In genomic region chr3:38141952-38142273, GRCh38 we compare ENCODE assay signal across 18 cellular contexts. TPM values are rescaled to one million over a fixed set of nuclear protein-coding genes. Genes with fewer than 3 reads are reported as not detected.
DNase-seq lines count a peak whose midpoint lies in the region; ATAC-seq and TF ChIP-seq lines count a peak whose summit lies in the region.
"Had no signal": no experiment of that assay in that cellular context is flagged by ENCODE, and none has a peak within 500 bp of the region (broad histone marks: within the 10 kb centered on the region; RNA-seq: fewer than 3 reads in every experiment).

No MANE protein-coding gene starts in this region.

- H4K8ac ChIP-seq in neuronal stem cell (ENCODE audit: low read depth, low read length) (no peak overlapping the region), H9 (replicated peaks; ENCODE audit: insufficient read length, low read depth, low read length) (no peak overlapping the region)

- no peak overlapping the region for H3K4me3 ChIP-seq in neuronal stem cell (ENCODE audit: low read length in 2 of 2)
- H3K4me3 ChIP-seq: heart left ventricle, SK-N-MC had no signal

- no peak overlapping the region for H3K27ac ChIP-seq in neuronal stem cell (replicated peaks; ENCODE audit: low read length)
- H3K27ac ChIP-seq in H9 (ENCODE audit: insufficient read length, low read depth, low read length) = no peak overlapping the region
- H3K27ac ChIP-seq: heart left ventricle, SK-N-MC had no signal

- H4K91ac ChIP-seq in neuronal stem cell (ENCODE audit: low read depth, low read length, poor library complexity) (no peak overlapping the region), H9 (ENCODE audit: insufficient read length, low read depth, low read length) (no peak overlapping the region)

- H2BK15ac ChIP-seq in neuronal stem cell (ENCODE audit: low read length) (no peak overlapping the region), H9 (ENCODE audit: low read depth, low read length) (no peak overlapping the region)

- H2BK120ac ChIP-seq in neuronal stem cell (ENCODE audit: low read depth, low read length) = no peak overlapping the region
- H2BK120ac ChIP-seq in H9 (ENCODE audit: low read depth, low read length, poor library complexity, severe bottlenecking) = no peak overlapping the region

- peaks cover 3 to 16% of the 10 kb centered on the region in 2 donors for H3K4me1 ChIP-seq in neuronal stem cell (ENCODE audit: control insufficient read depth in 2 of 2, insufficient read depth in 1 of 2, low read depth in 1 of 2, low read length in 2 of 2)
- peaks cover 8% of the 10 kb centered on the region; the same call in 1 of the 2 replicates for H3K4me1 ChIP-seq in H9 (ENCODE audit: insufficient read depth, low read length)

- H3K9me3 ChIP-seq in neuronal stem cell (replicated peaks in 1 of 2; ENCODE audit: control insufficient read depth in 2 of 2, insufficient read depth in 1 of 2, low read depth in 1 of 2, low read length in 2 of 2) = peaks cover 2 to 3% of the 10 kb centered on the region in 2 donors
- no peaks in the 10 kb centered on the region for H3K9me3 ChIP-seq in H9 (ENCODE audit: control insufficient read depth, low read depth, low read length)

- CTCF ChIA-PET in activated CD4-positive, alpha-beta T cell treated with anti-CD3 and anti-CD28 coated beads, Interleukin-2, amount 10 ng/mL, durations not matched to agents 7 days and 5 days (lab: Charles Lee) = interaction anchor here (0.8 to 1.7 kb wide), 5 partner anchors 10 to 39 kb away, joined by 3 to 4 read pairs (median 3); partner anchors contain the start of gene OXSR1

- POLR2A ChIA-PET in activated CD4-positive, alpha-beta T cell treated with anti-CD3 and anti-CD28 coated beads, Interleukin-2, amount 10 ng/mL, durations not matched to agents 7 days and 5 days (lab: Charles Lee) = interaction anchor here (1.2 kb wide), 1 partner anchor 23 kb away, joined by 3 read pairs; the partner anchor contains the start of gene OXSR1

- peak overlapping the region; percentile 42 for H3K27ac Mint-ChIP-seq in activated CD4-positive, alpha-beta T cell treated with anti-CD3 and anti-CD28 coated beads, Interleukin-2, amount 10 ng/mL, durations not matched to agents 7 days and 5 days
- H3K27ac Mint-ChIP-seq in central memory CD8-positive, alpha-beta T cell (ENCODE audit: low read depth) = peak overlapping the region; percentile 64
- H3K27ac Mint-ChIP-seq in H9 = peak overlapping the region in 1 of 3 experiments; percentile 55; a peak in 1 of 7 replicates

- no peak overlapping the region for H3K9ac ChIP-seq in neuronal stem cell (ENCODE audit: low read depth, low read length, poor library complexity)
- no peak overlapping the region for H3K9ac ChIP-seq in H9 (ENCODE audit: extremely low read depth, insufficient read length, low read length)

- H3K14ac ChIP-seq in neuronal stem cell (ENCODE audit: low read length) = no peak overlapping the region
- H3K14ac ChIP-seq in H9 (ENCODE audit: insufficient read depth, low read length) = no peak overlapping the region

- H3K18ac ChIP-seq in neuronal stem cell (ENCODE audit: low read length) (no peak overlapping the region), H9 (ENCODE audit: insufficient read length, low read depth, low read length) (no peak overlapping the region)

- H4K5ac ChIP-seq in H9 (ENCODE audit: insufficient read length, low read depth, low read length) = no peak overlapping the region

- peaks cover 41% of the 10 kb centered on the region for H3K4me1 Mint-ChIP-seq in activated CD4-positive, alpha-beta T cell treated with anti-CD3 and anti-CD28 coated beads, Interleukin-2, amount 10 ng/mL, durations not matched to agents 7 days and 5 days
- H3K4me1 Mint-ChIP-seq in central memory CD8-positive, alpha-beta T cell = peaks cover 44% of the 10 kb centered on the region
- peaks cover 23 to 27% of the 10 kb centered on the region in 2 experiments for H3K4me1 Mint-ChIP-seq in H9

- no peak overlapping the region for H3K56ac ChIP-seq in H9 (ENCODE audit: insufficient read length, low read depth, low read length)

- no peak overlapping the region for H3T11ph ChIP-seq in H9 (ENCODE audit: low read length)

- peak overlapping the region; percentile 27 for H3K23ac ChIP-seq in neuronal stem cell (ENCODE audit: low read depth, low read length, poor library complexity)
- H3K23ac ChIP-seq in H9 (ENCODE audit: insufficient read length, low read depth, low read length) = no peak overlapping the region

- no peak overlapping the region for H3K4ac ChIP-seq in neuronal stem cell (ENCODE audit: low read length)
- no peak overlapping the region for H3K4ac ChIP-seq in H9 (ENCODE audit: low read depth, low read length)

- no peak for TF ChIP-seq CTCF in H9 (conservative IDR thresholded peaks at IDR 0.05)

- no peak for DNase-seq in activated CD4-positive, alpha-beta T cell treated with anti-CD3 and anti-CD28 coated beads, Interleukin-2, amount 10 ng/mL, durations not matched to agents 7 days and 5 days
- DNase-seq in activated CD4-positive, alpha-beta T cell treated with anti-CD3 and anti-CD28 coated beads, Interleukin-2, amount 50 U/mL, for 1 hour = no peak
- DNase-seq in ELR (ENCODE audit: low read depth) (peak; percentile 31), neuronal stem cell (ENCODE audit: low spot score) (no peak), H9 (no peak), NCI-H345 treated with DMSO at 0.1 percent for 48 hours (lab: John Stamatoyannopoulos, UW; ENCODE audit: unreplicated experiment) (no peak), NCI-H1105 treated with DMSO at 0.1 percent for 48 hours (lab: John Stamatoyannopoulos, UW) (no peak)
- DNase-seq in central memory CD8-positive, alpha-beta T cell (ENCODE audit: low spot score in 2 of 2) = peak in 1 of 2 donors; percentile 3
- DNase-seq: activated CD4-positive, alpha-beta T cell treated with anti-CD3 and anti-CD28 coated beads for 48 hours; central memory CD4-positive, alpha-beta T cell; effector CD4-positive, alpha-beta T cell; heart left ventricle; kidney; mesendoderm; NCI-H187; NCI-H526 treated with DMSO at 0.1 percent for 48 hours had no signal

- H3K79me1 ChIP-seq in neuronal stem cell (ENCODE audit: low read depth, low read length) (peaks cover 2% of the 10 kb centered on the region), H9 (ENCODE audit: insufficient read depth, low read depth, low read length, poor library complexity, severe bottlenecking) (no peaks in the 10 kb centered on the region)

- no peaks in the 10 kb centered on the region for H3K79me2 ChIP-seq in H9 (ENCODE audit: insufficient read depth, low read length)

- H2BK12ac ChIP-seq in neuronal stem cell (ENCODE audit: low read length) (no peak overlapping the region), H9 (ENCODE audit: insufficient read length, low read depth, low read length) (no peak overlapping the region)

- no CpG with 5 or more reads among the region's 2 CpGs for WGBS in neuronal stem cell (ENCODE audit: extremely low coverage in 2 of 2, insufficient read length in 2 of 2, insufficient replicate concordance in 1 of 2), 2 donors
- WGBS in H9 (ENCODE audit: extremely low coverage, insufficient read length, low lambda C conversion rate) = no CpG with 5 or more reads among the region's 2 CpGs

- H3K4me3 Mint-ChIP-seq in activated CD4-positive, alpha-beta T cell treated with anti-CD3 and anti-CD28 coated beads, Interleukin-2, amount 10 ng/mL, durations not matched to agents 7 days and 5 days = no peak overlapping the region
- H3K4me3 Mint-ChIP-seq in central memory CD8-positive, alpha-beta T cell = no peak overlapping the region
- H3K4me3 Mint-ChIP-seq in H9 = no peak overlapping the region

- no peak overlapping the region for H2BK20ac ChIP-seq in H9 (ENCODE audit: low read depth, low read length, poor library complexity, severe bottlenecking)

- H3K36me3 Mint-ChIP-seq in activated CD4-positive, alpha-beta T cell treated with anti-CD3 and anti-CD28 coated beads, Interleukin-2, amount 10 ng/mL, durations not matched to agents 7 days and 5 days (ENCODE audit: low read depth) = peaks cover 49% of the 10 kb centered on the region
- peaks cover 11% of the 10 kb centered on the region for H3K36me3 Mint-ChIP-seq in central memory CD8-positive, alpha-beta T cell (ENCODE audit: insufficient read depth)
- peaks cover 16 to 29% (median 23%) of the 10 kb centered on the region in 3 experiments for H3K36me3 Mint-ChIP-seq in H9 (ENCODE audit: insufficient read depth in 1 of 3, low read depth in 3 of 3)

- H3K4me2 ChIP-seq in neuronal stem cell (ENCODE audit: insufficient read depth, low read length, poor library complexity, severe bottlenecking) (no peak overlapping the region), H9 (ENCODE audit: insufficient read depth, insufficient read length, low read length) (no peak overlapping the region)

- no peaks in the 10 kb centered on the region for H3K27me3 Mint-ChIP-seq in activated CD4-positive, alpha-beta T cell treated with anti-CD3 and anti-CD28 coated beads, Interleukin-2, amount 10 ng/mL, durations not matched to agents 7 days and 5 days
- H3K27me3 Mint-ChIP-seq in central memory CD8-positive, alpha-beta T cell = no peaks in the 10 kb centered on the region
- H3K27me3 Mint-ChIP-seq in H9 (ENCODE audit: low read depth) = peaks cover 2% of the 10 kb centered on the region

- H3K27me3 ChIP-seq in neuronal stem cell (ENCODE audit: control insufficient read depth in 3 of 3, insufficient read depth in 3 of 3, low read depth in 1 of 3, low read length in 3 of 3) (peaks cover 0 to 39% (median 0%) of the 10 kb centered on the region in 3 experiments), H9 (ENCODE audit: insufficient read depth, low read length) (no peaks in the 10 kb centered on the region)
- H3K27me3 ChIP-seq: heart left ventricle had no signal

- H3K9me3 Mint-ChIP-seq in activated CD4-positive, alpha-beta T cell treated with anti-CD3 and anti-CD28 coated beads, Interleukin-2, amount 10 ng/mL, durations not matched to agents 7 days and 5 days = peaks cover 15% of the 10 kb centered on the region
- H3K9me3 Mint-ChIP-seq in central memory CD8-positive, alpha-beta T cell = peaks cover 9% of the 10 kb centered on the region
- H3K9me3 Mint-ChIP-seq in H9 = peaks cover 4 to 6% of the 10 kb centered on the region in 2 experiments; a peak in 4 of 5 replicates

- H4K20me1 ChIP-seq in H9 (ENCODE audit: control insufficient read depth, insufficient read depth, insufficient read length) = no peaks in the 10 kb centered on the region

- H3K23me2 ChIP-seq in H9 (ENCODE audit: insufficient read length, low read depth, low read length, poor library complexity, severe bottlenecking) = peaks cover 18% of the 10 kb centered on the region

- peaks cover 0 to 11% of the 10 kb centered on the region in 2 donors for H3K36me3 ChIP-seq in neuronal stem cell (replicated peaks in 1 of 2; ENCODE audit: control insufficient read depth in 2 of 2, insufficient read depth in 2 of 2, low read length in 2 of 2)

- H2AK5ac ChIP-seq in neuronal stem cell (ENCODE audit: low read depth, low read length) (no peak overlapping the region), H9 (ENCODE audit: insufficient read length, low read length) (no peak overlapping the region)

- no peak for ATAC-seq in central memory CD8-positive, alpha-beta T cell (replicated peaks; ENCODE audit: extremely low read depth, poor library complexity, severe bottlenecking)
- ATAC-seq: heart left ventricle, sciatic nerve had no signal

- no peak overlapping the region for H2AFZ ChIP-seq in neuronal stem cell (ENCODE audit: low read length)
- H2AFZ ChIP-seq in H9 (ENCODE audit: low read length) = no peak overlapping the region

- H2BK5ac ChIP-seq in neuronal stem cell (ENCODE audit: low read length) = no peak overlapping the region
- H2BK5ac ChIP-seq in H9 (ENCODE audit: insufficient read length, low read length) = no peak overlapping the region

RNA-seq across cellular contexts. Expression of gene MYD88, which starts 3.5 kb away (rescaled TPM):
- total RNA-seq in activated CD4-positive, alpha-beta T cell treated with anti-CD3 and anti-CD28 coated beads, Interleukin-2, amount 10 ng/mL, durations not matched to agents 7 days and 5 days = 10 to 100 TPM; 74.1 to 91.1 TPM
- 20.8 TPM for polyA plus RNA-seq in neuronal stem cell (2013, experiment 1 of 2)
- polyA plus RNA-seq in neuronal stem cell (2013, experiment 2 of 2) = 20.5 TPM
- total RNA-seq in H9 (2021) = 33.4 and 34.2 TPM in 2 replicates

RNA-seq across cellular contexts. Expression of gene ACAA1, which starts 5.0 kb away (rescaled TPM):
- 100 to 1,000 TPM in 1 of 2 experiments, 10 to 100 TPM in 1; 93.8 to 114 TPM for total RNA-seq in activated CD4-positive, alpha-beta T cell treated with anti-CD3 and anti-CD28 coated beads, Interleukin-2, amount 10 ng/mL, durations not matched to agents 7 days and 5 days
- polyA plus RNA-seq in neuronal stem cell (2013, experiment 1 of 2) = 11.6 TPM
- 11.5 TPM for polyA plus RNA-seq in neuronal stem cell (2013, experiment 2 of 2)
- total RNA-seq in H9 (2021) = 41.9 and 44.3 TPM in 2 replicates

RNA-seq across cellular contexts. Expression of gene OXSR1, which starts 23.4 kb away (rescaled TPM):
- total RNA-seq in activated CD4-positive, alpha-beta T cell treated with anti-CD3 and anti-CD28 coated beads, Interleukin-2, amount 10 ng/mL, durations not matched to agents 7 days and 5 days = 10 to 100 TPM; 52.4 to 57.3 TPM
- polyA plus RNA-seq in neuronal stem cell (2013, experiment 1 of 2) = 34.0 TPM
- polyA plus RNA-seq in neuronal stem cell (2013, experiment 2 of 2) = 33.5 TPM
- 53.8 and 54.1 TPM in 2 replicates for total RNA-seq in H9 (2021)
